In genomic region chr7:36151921-36152755, GRCh38 we compare ENCODE assay signal across 8 cellular contexts. TPM values are rescaled to one million over a fixed set of nuclear protein-coding genes. Genes with fewer than 3 reads are reported as not detected.
DNase-seq lines count a peak whose midpoint lies in the region; ATAC-seq and TF ChIP-seq lines count a peak whose summit lies in the region.

No MANE protein-coding gene starts in this region.

- 25 to 70% (median 41%) methylated on average over 21 to 30 of the region's 30 CpGs for WGBS in adrenal gland, 4 donors
- WGBS in thymus, result 50% methylated on average over 30 of the region's 30 CpGs

- H3K27me3 ChIP-seq in adrenal gland (no peaks in the 10 kb centered on the region), thymus (ENCODE audit: control insufficient read depth, insufficient read depth) (no peaks in the 10 kb centered on the region)

- TF ChIP-seq POLR2A in adrenal gland (IDR thresholded peaks at IDR 0.05), result peak in 1 of 2 donors; percentile 4

- peak overlapping the region; percentile 43 for H3K27ac Mint-ChIP-seq in activated CD4-positive, alpha-beta T cell treated with anti-CD3 and anti-CD28 coated beads for 36 hours

- H3K9me3 ChIP-seq in adrenal gland (replicated peaks in 1 of 3) (no peaks in the 10 kb centered on the region), thymus (ENCODE audit: control insufficient read depth) (no peaks in the 10 kb centered on the region)

- intact Hi-C loops in activated CD4-positive, alpha-beta T cell treated with anti-CD3 and anti-CD28 coated beads for 36 hours (cut with DNase I, micrococcal nuclease), result loop anchor here (1.0 to 2.0 kb wide), 4 partner anchors 215 to 457 kb away; partner anchors contain the start of genes SEPTIN7 (in 2 of the 2) and HERPUD2 (in 1 of the 2)
- intact Hi-C loops in adrenal gland (cut with DNase I) (no loop called here), left colon (cut with DNase I, micrococcal nuclease) (loop anchor here in 1 of 2 donors (10.0 kb wide), 1 partner anchor 143 kb away; no protein-coding TSS in a partner anchor)

- peak overlapping the region; percentile 71 for H3K4me3 Mint-ChIP-seq in activated CD4-positive, alpha-beta T cell treated with anti-CD3 and anti-CD28 coated beads for 36 hours

- H3K36me3 ChIP-seq in adrenal gland (replicated peaks in 1 of 2) (no peaks in the 10 kb centered on the region), thymus (ENCODE audit: control insufficient read depth, insufficient read depth) (no peaks in the 10 kb centered on the region)

- H3K27me3 Mint-ChIP-seq in activated CD4-positive, alpha-beta T cell treated with anti-CD3 and anti-CD28 coated beads for 36 hours, result no peaks in the 10 kb centered on the region

- H3K9me3 Mint-ChIP-seq in activated CD4-positive, alpha-beta T cell treated with anti-CD3 and anti-CD28 coated beads for 36 hours (ENCODE audit: low read depth), result no peaks in the 10 kb centered on the region

- POLR2A ChIA-PET in activated CD4-positive, alpha-beta T cell treated with anti-CD3 and anti-CD28 coated beads for 36 hours (lab: Charles Lee), result no interaction called here

- H3K4me1 Mint-ChIP-seq in activated CD4-positive, alpha-beta T cell treated with anti-CD3 and anti-CD28 coated beads for 36 hours, result peaks cover 27% of the 10 kb centered on the region

- no peak for DNase-seq in activated CD4-positive, alpha-beta T cell treated with anti-CD3 and anti-CD28 coated beads for 36 hours
- DNase-seq in activated CD4-positive, alpha-beta T cell treated with anti-CD3 and anti-CD28 coated beads for 4 hours, result no peak
- DNase-seq in adrenal gland (peak in 2 of 7 donors; percentile 15 to 23), left colon (no peak), NCI-H2171 (lab: John Stamatoyannopoulos, UW) (no peak), NCI-H146 treated with DMSO at 0.1 percent for 48 hours (lab: John Stamatoyannopoulos, UW; ENCODE audit: unreplicated experiment) (no peak)

- H3K36me3 Mint-ChIP-seq in activated CD4-positive, alpha-beta T cell treated with anti-CD3 and anti-CD28 coated beads for 36 hours (ENCODE audit: low read depth), result no peaks in the 10 kb centered on the region

- H3K4me3 ChIP-seq in adrenal gland (peak overlapping the region in 1 of 4 donors; percentile 35), thymus (ENCODE audit: low read length) (peak overlapping the region; percentile 75)

- TF ChIP-seq CTCF in adrenal gland (IDR thresholded peaks at IDR 0.05), result no peak

- H3K4me1 ChIP-seq in adrenal gland (replicated peaks in 1 of 2), result peaks cover 14 to 35% of the 10 kb centered on the region in 2 donors
- H3K4me1 ChIP-seq in thymus (ENCODE audit: control insufficient read depth, insufficient read depth, low read length), result peaks cover 23% of the 10 kb centered on the region

- CTCF ChIA-PET in activated CD4-positive, alpha-beta T cell treated with anti-CD3 and anti-CD28 coated beads for 36 hours (lab: Charles Lee), result no interaction called here

- no peak for ATAC-seq in activated CD4-positive, alpha-beta T cell treated with anti-CD3 and anti-CD28 coated beads for 36 hours
- ATAC-seq in left colon (peak; percentile 12), GM21576 (IDR thresholded peaks at IDR 0.05; ENCODE audit: unreplicated experiment) (no peak)

- peak overlapping the region in 3 of 5 donors; percentile 48 to 76 (median 66) for H3K27ac ChIP-seq in adrenal gland
- no peak overlapping the region for H3K27ac ChIP-seq in thymus (ENCODE audit: low read depth)

RNA-seq across cellular contexts. Expression of gene EEPD1, which starts 0.9 kb away (rescaled TPM):
- 1 to 10 TPM; 1.3 TPM for total RNA-seq in activated CD4-positive, alpha-beta T cell treated with anti-CD3 and anti-CD28 coated beads for 36 hours
- 10 to 100 TPM in 3 of 8 donors, 1 to 10 TPM in 5; 7.4 to 14.5 (median 8.3) TPM for total RNA-seq in adrenal gland
- 10 to 100 TPM; 10.1 to 29.0 (median 19.2) TPM for polyA plus RNA-seq in adrenal gland
- 10 to 100 TPM; 10.2 to 13.4 TPM for total RNA-seq in left colon
- 16.9 TPM for polyA plus RNA-seq in thymus

Comparison
In these comparisons a context has a peak if more than half of its experiments do, and no peak if none do; other contexts are left out.
1. intact Hi-C loops: an anchor here in activated CD4-positive, alpha-beta T cell treated with anti-CD3 and anti-CD28 coated beads for 36 hours (1.0 to 2.0 kb wide); none called in adrenal gland.